In the genomic region with DNA sequence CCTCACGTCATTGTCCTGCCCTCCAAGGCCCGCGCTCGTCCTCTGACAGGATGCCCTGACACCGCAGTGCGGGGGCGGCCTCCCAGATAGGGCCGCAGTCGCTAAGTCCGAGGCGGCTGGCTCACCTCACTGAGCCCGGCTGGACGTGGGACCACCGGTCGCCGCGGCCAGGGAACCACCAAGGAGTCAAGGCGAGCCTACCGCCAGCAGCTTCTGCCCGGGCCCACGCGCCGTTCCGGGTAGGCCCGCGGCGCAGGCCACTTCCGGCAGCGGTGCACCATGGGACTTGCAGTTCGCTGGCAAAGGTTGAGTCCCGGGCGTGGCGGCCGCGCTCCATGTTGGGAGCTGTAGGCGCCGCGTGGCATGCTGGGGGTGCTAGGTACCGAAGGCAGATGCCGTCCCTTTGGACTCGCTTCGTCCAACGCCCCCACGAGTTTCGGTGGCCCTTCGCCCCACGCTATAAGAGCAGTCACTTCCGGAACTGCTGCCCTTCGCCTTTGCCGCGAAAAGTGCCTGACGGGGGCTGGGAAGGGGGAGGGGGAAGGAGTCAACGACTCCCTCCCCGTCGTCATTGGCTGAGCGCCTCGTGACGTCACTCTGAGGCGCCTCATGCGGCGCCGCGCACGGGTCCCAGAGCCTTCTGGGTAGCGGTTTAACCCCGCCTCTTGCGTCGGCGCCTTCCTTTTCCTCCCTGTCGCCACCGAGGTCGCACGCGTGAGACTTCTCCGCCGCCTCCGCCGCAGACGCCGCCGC, we compare ENCODE assay signal across 1 cellular context.
TF ChIP-seq lines count a peak whose summit lies in the region.

A gene (plus strand): TSS at position 681 of the 753 bp plus-strand sequence. CDS start 268 bp downstream, outside the sequence.

TF ChIP-seq in K562, 482 proteins besides CTCF, POLR2A, EP300 and RAD21 (continued from another document and continues in another):
- TF ChIP-seq, protein P1, sequence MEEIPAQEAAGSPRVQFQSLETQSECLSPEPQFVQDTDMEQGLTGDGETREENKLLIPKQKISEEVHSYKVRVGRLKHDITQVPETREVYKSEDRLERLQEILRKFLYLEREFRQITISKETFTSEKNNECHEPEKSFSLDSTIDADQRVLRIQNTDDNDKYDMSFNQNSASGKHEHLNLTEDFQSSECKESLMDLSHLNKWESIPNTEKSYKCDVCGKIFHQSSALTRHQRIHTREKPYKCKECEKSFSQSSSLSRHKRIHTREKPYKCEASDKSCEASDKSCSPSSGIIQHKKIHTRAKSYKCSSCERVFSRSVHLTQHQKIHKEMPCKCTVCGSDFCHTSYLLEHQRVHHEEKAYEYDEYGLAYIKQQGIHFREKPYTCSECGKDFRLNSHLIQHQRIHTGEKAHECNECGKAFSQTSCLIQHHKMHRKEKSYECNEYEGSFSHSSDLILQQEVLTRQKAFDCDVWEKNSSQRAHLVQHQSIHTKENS (CRISPR knock-in tag; IDR thresholded peaks at IDR 0.05) = no peak
- TF ChIP-seq EZH2 (IDR thresholded peaks at IDR 0.05; ENCODE audit: borderline replicate concordance, low read depth, low read length) = no peak
- TF ChIP-seq ZNF384 (IDR thresholded peaks at IDR 0.05; ENCODE audit: low read depth, low read length) = peak; percentile 3; the same call in 1 of the 2 replicates
- TF ChIP-seq PHF8 (IDR thresholded peaks at IDR 0.05; ENCODE audit: borderline replicate concordance, low read length) = peak; percentile 77; the same call in 1 of the 2 replicates
- TF ChIP-seq ZNF354B (CRISPR knock-in tag; IDR thresholded peaks at IDR 0.05) = no peak
- TF ChIP-seq ZNF134 (CRISPR knock-in tag; conservative IDR thresholded peaks at IDR 0.05) = no peak
- TF ChIP-seq MYBL2 (IDR thresholded peaks at IDR 0.05; ENCODE audit: low read depth) = no peak
- TF ChIP-seq MYBL2 (CRISPR knock-in tag; IDR thresholded peaks at IDR 0.05; ENCODE audit: borderline replicate concordance) = no peak
- TF ChIP-seq HIVEP1 (CRISPR knock-in tag; IDR thresholded peaks at IDR 0.05) = no peak
- TF ChIP-seq TRIM28 (IDR thresholded peaks at IDR 0.05) = 0 out of 2 replicates have a peak, but pooled peaks have one; percentile 20
- peak; percentile 93; the same call in 1 of the 2 replicates for TF ChIP-seq RBM34 (IDR thresholded peaks at IDR 0.05; ENCODE audit: borderline replicate concordance, insufficient read depth, low read length)
- TF ChIP-seq GTF2A2 (tag; IDR thresholded peaks at IDR 0.05) = no peak
- TF ChIP-seq GABPB1 (CRISPR knock-in tag; IDR thresholded peaks at IDR 0.05) = peak; percentile 100
- no peak for TF ChIP-seq LEF1 (IDR thresholded peaks at IDR 0.05)
- TF ChIP-seq ZBED1 (IDR thresholded peaks at IDR 0.05) = peak; percentile 67; the same call in 1 of the 2 replicates
- TF ChIP-seq, protein P2, sequence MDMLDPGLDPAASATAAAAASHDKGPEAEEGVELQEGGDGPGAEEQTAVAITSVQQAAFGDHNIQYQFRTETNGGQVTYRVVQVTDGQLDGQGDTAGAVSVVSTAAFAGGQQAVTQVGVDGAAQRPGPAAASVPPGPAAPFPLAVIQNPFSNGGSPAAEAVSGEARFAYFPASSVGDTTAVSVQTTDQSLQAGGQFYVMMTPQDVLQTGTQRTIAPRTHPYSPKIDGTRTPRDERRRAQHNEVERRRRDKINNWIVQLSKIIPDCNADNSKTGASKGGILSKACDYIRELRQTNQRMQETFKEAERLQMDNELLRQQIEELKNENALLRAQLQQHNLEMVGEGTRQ (CRISPR knock-in tag; IDR thresholded peaks at IDR 0.05) = no peak
- TF ChIP-seq ZNF644 (tag; IDR thresholded peaks at IDR 0.05; ENCODE audit: low read depth) = peak; percentile 84
- TF ChIP-seq ESRRB (CRISPR knock-in tag; IDR thresholded peaks at IDR 0.05; ENCODE audit: borderline replicate concordance) = no peak
- TF ChIP-seq DDX20 (tag; IDR thresholded peaks at IDR 0.05; ENCODE audit: low read depth) = no peak
- no peak for TF ChIP-seq PHB (CRISPR knock-in tag; IDR thresholded peaks at IDR 0.05)
- TF ChIP-seq, protein P3, sequence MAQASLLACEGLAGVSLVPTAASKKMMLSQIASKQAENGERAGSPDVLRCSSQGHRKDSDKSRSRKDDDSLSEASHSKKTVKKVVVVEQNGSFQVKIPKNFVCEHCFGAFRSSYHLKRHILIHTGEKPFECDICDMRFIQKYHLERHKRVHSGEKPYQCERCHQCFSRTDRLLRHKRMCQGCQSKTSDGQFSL (CRISPR knock-in tag; IDR thresholded peaks at IDR 0.05) = 0 out of 2 replicates have a peak, but pooled peaks have one; percentile 24
- TF ChIP-seq, protein P3 (tag; IDR thresholded peaks at IDR 0.05) = no peak
- TF ChIP-seq, protein P4, sequence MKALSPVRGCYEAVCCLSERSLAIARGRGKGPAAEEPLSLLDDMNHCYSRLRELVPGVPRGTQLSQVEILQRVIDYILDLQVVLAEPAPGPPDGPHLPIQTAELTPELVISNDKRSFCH (CRISPR knock-in tag; IDR thresholded peaks at IDR 0.05) = no peak
- TF ChIP-seq, protein P4 (tag; IDR thresholded peaks at IDR 0.05) = peak; percentile 95
- TF ChIP-seq, protein P5, sequence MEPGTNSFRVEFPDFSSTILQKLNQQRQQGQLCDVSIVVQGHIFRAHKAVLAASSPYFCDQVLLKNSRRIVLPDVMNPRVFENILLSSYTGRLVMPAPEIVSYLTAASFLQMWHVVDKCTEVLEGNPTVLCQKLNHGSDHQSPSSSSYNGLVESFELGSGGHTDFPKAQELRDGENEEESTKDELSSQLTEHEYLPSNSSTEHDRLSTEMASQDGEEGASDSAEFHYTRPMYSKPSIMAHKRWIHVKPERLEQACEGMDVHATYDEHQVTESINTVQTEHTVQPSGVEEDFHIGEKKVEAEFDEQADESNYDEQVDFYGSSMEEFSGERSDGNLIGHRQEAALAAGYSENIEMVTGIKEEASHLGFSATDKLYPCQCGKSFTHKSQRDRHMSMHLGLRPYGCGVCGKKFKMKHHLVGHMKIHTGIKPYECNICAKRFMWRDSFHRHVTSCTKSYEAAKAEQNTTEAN (CRISPR knock-in tag; IDR thresholded peaks at IDR 0.05) = 0 out of 2 replicates have a peak, but pooled peaks have one; percentile 40
- peak; percentile 25 for TF ChIP-seq RBM39 (optimal IDR thresholded peaks at IDR 0.05; ENCODE audit: low read depth, low read length)
- TF ChIP-seq, protein P6, sequence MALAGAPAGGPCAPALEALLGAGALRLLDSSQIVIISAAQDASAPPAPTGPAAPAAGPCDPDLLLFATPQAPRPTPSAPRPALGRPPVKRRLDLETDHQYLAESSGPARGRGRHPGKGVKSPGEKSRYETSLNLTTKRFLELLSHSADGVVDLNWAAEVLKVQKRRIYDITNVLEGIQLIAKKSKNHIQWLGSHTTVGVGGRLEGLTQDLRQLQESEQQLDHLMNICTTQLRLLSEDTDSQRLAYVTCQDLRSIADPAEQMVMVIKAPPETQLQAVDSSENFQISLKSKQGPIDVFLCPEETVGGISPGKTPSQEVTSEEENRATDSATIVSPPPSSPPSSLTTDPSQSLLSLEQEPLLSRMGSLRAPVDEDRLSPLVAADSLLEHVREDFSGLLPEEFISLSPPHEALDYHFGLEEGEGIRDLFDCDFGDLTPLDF (CRISPR knock-in tag; IDR thresholded peaks at IDR 0.05) = peak; percentile 5
- TF ChIP-seq NCOA4 (IDR thresholded peaks at IDR 0.05; ENCODE audit: partially characterized antibody) = no peak
- TF ChIP-seq, protein P7, sequence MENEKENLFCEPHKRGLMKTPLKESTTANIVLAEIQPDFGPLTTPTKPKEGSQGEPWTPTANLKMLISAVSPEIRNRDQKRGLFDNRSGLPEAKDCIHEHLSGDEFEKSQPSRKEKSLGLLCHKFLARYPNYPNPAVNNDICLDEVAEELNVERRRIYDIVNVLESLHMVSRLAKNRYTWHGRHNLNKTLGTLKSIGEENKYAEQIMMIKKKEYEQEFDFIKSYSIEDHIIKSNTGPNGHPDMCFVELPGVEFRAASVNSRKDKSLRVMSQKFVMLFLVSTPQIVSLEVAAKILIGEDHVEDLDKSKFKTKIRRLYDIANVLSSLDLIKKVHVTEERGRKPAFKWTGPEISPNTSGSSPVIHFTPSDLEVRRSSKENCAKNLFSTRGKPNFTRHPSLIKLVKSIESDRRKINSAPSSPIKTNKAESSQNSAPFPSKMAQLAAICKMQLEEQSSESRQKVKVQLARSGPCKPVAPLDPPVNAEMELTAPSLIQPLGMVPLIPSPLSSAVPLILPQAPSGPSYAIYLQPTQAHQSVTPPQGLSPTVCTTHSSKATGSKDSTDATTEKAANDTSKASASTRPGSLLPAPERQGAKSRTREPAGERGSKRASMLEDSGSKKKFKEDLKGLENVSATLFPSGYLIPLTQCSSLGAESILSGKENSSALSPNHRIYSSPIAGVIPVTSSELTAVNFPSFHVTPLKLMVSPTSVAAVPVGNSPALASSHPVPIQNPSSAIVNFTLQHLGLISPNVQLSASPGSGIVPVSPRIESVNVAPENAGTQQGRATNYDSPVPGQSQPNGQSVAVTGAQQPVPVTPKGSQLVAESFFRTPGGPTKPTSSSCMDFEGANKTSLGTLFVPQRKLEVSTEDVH (IDR thresholded peaks at IDR 0.05; ENCODE audit: low read depth, partially characterized antibody) = peak; percentile 96
- TF ChIP-seq, protein P8, sequence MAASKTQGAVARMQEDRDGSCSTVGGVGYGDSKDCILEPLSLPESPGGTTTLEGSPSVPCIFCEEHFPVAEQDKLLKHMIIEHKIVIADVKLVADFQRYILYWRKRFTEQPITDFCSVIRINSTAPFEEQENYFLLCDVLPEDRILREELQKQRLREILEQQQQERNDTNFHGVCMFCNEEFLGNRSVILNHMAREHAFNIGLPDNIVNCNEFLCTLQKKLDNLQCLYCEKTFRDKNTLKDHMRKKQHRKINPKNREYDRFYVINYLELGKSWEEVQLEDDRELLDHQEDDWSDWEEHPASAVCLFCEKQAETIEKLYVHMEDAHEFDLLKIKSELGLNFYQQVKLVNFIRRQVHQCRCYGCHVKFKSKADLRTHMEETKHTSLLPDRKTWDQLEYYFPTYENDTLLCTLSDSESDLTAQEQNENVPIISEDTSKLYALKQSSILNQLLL (CRISPR knock-in tag; IDR thresholded peaks at IDR 0.05; ENCODE audit: borderline replicate concordance) = no peak
- TF ChIP-seq, protein P9, sequence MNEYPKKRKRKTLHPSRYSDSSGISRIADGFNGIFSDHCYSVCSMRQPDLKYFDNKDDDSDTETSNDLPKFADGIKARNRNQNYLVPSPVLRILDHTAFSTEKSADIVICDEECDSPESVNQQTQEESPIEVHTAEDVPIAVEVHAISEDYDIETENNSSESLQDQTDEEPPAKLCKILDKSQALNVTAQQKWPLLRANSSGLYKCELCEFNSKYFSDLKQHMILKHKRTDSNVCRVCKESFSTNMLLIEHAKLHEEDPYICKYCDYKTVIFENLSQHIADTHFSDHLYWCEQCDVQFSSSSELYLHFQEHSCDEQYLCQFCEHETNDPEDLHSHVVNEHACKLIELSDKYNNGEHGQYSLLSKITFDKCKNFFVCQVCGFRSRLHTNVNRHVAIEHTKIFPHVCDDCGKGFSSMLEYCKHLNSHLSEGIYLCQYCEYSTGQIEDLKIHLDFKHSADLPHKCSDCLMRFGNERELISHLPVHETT (CRISPR knock-in tag; conservative IDR thresholded peaks at IDR 0.05 in 1 of 2, IDR thresholded peaks at IDR 0.05 in 1 of 2) = peak in 1 of 2 experiments; percentile 86; a peak in 2 of 4 replicates
- TF ChIP-seq ZC3H11A (IDR thresholded peaks at IDR 0.05; ENCODE audit: low read depth, low read length) = 0 out of 2 replicates have a peak, but pooled peaks have one; percentile 30
- no peak; the same call in 1 of the 2 replicates for TF ChIP-seq TOE1 (IDR thresholded peaks at IDR 0.05; ENCODE audit: borderline replicate concordance)
- peak; percentile 94 for TF ChIP-seq TOE1 (CRISPR knock-in tag; IDR thresholded peaks at IDR 0.05; ENCODE audit: borderline replicate concordance, low read depth)
- TF ChIP-seq NEUROD1 (IDR thresholded peaks at IDR 0.05; ENCODE audit: borderline replicate concordance, low read depth, low read length, partially characterized antibody) = peak; percentile 56
- TF ChIP-seq, protein P10, sequence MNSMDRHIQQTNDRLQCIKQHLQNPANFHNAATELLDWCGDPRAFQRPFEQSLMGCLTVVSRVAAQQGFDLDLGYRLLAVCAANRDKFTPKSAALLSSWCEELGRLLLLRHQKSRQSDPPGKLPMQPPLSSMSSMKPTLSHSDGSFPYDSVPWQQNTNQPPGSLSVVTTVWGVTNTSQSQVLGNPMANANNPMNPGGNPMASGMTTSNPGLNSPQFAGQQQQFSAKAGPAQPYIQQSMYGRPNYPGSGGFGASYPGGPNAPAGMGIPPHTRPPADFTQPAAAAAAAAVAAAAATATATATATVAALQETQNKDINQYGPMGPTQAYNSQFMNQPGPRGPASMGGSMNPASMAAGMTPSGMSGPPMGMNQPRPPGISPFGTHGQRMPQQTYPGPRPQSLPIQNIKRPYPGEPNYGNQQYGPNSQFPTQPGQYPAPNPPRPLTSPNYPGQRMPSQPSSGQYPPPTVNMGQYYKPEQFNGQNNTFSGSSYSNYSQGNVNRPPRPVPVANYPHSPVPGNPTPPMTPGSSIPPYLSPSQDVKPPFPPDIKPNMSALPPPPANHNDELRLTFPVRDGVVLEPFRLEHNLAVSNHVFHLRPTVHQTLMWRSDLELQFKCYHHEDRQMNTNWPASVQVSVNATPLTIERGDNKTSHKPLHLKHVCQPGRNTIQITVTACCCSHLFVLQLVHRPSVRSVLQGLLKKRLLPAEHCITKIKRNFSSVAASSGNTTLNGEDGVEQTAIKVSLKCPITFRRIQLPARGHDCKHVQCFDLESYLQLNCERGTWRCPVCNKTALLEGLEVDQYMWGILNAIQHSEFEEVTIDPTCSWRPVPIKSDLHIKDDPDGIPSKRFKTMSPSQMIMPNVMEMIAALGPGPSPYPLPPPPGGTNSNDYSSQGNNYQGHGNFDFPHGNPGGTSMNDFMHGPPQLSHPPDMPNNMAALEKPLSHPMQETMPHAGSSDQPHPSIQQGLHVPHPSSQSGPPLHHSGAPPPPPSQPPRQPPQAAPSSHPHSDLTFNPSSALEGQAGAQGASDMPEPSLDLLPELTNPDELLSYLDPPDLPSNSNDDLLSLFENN (IDR thresholded peaks at IDR 0.05; ENCODE audit: low read depth in 2 of 2, low read length in 2 of 2) = no peak; a peak in 1 of 4 replicates
- TF ChIP-seq ZNF785 (CRISPR knock-in tag; IDR thresholded peaks at IDR 0.05) = no peak
- TF ChIP-seq ZNF121 (CRISPR knock-in tag; conservative IDR thresholded peaks at IDR 0.05) = no peak
- TF ChIP-seq FOS (IDR thresholded peaks at IDR 0.05; ENCODE audit: extremely low read depth, insufficient read length) = peak; percentile 50
